1 cellular context compared by ENCODE assay signal in the genomic region with DNA sequence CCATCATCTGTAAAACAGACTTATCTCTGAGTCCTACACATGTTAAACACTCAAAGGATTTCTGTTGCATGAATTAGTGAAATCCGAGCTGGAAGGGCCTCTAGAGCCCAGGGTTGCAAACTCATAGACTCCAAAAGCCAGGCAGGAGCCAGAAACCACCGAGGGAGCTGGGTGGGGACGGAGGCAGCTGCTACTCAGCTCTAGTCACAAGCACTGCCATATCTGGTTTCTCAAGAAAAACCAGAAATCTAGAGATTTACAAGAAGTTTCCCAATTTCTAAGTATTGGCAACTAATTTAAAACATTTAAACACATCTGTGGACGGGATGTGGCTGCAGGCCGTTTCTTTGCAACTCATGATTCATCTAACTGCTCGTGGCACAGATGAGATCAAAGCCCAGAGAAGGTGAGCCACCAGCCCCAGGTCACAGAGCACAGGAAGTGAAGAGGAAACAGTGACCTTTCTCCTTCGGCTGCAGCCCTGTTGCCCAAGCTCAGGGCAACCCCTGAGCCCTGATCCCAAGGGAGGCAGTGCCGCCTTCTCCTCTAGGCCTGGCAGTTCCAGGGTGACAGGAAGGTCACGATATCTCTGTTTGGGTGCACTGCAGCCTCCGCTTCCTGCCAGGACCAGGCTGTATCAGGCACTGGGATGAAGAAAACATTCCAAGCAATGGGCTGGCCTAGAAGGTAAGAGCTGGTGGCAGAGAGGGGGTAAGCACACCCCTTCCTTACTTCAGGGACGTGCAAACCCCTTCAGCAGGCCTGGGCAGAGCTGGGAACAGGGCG.
A peak's percentile ranks its signal among the peaks of the same experiment; 100 is the strongest.
TF ChIP-seq lines count a peak whose summit lies in the region.

No MANE protein-coding gene starts in this region.

TF ChIP-seq in HepG2, 621 proteins besides CTCF, POLR2A, EP300 and RAD21 (continued from another document):
- peak; percentile 55; the same call in 1 of the 2 replicates for TF ChIP-seq ZNF580 (CRISPR knock-in tag; IDR thresholded peaks at IDR 0.05; ENCODE audit: borderline replicate concordance, low read depth)
- peak; percentile 42; the same call in 1 of the 2 replicates for TF ChIP-seq GPN1 (CRISPR knock-in tag; IDR thresholded peaks at IDR 0.05; ENCODE audit: borderline replicate concordance)
- no peak for TF ChIP-seq KLF6 (CRISPR knock-in tag; IDR thresholded peaks at IDR 0.05)
- TF ChIP-seq ZNF354B (CRISPR knock-in tag; IDR thresholded peaks at IDR 0.05), result 0 out of 2 replicates have a peak, but pooled peaks have one; percentile 59
- peak; percentile 33; the same call in 1 of the 2 replicates for TF ChIP-seq ZNF136 (CRISPR knock-in tag; IDR thresholded peaks at IDR 0.05; ENCODE audit: low read depth)
- TF ChIP-seq RXRA (CRISPR knock-in tag; IDR thresholded peaks at IDR 0.05), result peak; percentile 88
- TF ChIP-seq DMAP1 (CRISPR knock-in tag; IDR thresholded peaks at IDR 0.05), result peak; percentile 42; the same call in 1 of the 2 replicates
- peak; percentile 67; the same call in 1 of the 2 replicates for TF ChIP-seq ZNF225 (CRISPR knock-in tag; IDR thresholded peaks at IDR 0.05)
- TF ChIP-seq IKZF5 (CRISPR knock-in tag; IDR thresholded peaks at IDR 0.05), result no peak; the same call in 1 of the 2 replicates
- peak; percentile 73 for TF ChIP-seq NR2F6 (IDR thresholded peaks at IDR 0.05)
- TF ChIP-seq NR2F6 (CRISPR knock-in tag; IDR thresholded peaks at IDR 0.05), result peak; percentile 75
- no peak for TF ChIP-seq ZNF264 (CRISPR knock-in tag; IDR thresholded peaks at IDR 0.05)
- 0 out of 2 replicates have a peak, but pooled peaks have one; percentile 56 for TF ChIP-seq YEATS2 (CRISPR knock-in tag; IDR thresholded peaks at IDR 0.05; ENCODE audit: borderline replicate concordance)
- TF ChIP-seq TSC22D2 (CRISPR knock-in tag; IDR thresholded peaks at IDR 0.05; ENCODE audit: borderline replicate concordance), result no peak
- TF ChIP-seq LCORL (IDR thresholded peaks at IDR 0.05), result no peak
- peak; percentile 42; the same call in 1 of the 2 replicates for TF ChIP-seq LCORL (CRISPR knock-in tag; IDR thresholded peaks at IDR 0.05)
- no peak for TF ChIP-seq SPEN (CRISPR knock-in tag; IDR thresholded peaks at IDR 0.05; ENCODE audit: low read depth)
- TF ChIP-seq ZNF3 (CRISPR knock-in tag; IDR thresholded peaks at IDR 0.05), result peak; percentile 39; the same call in 1 of the 2 replicates
- peak; percentile 2; the same call in 1 of the 2 replicates for TF ChIP-seq TBX2 (CRISPR knock-in tag; IDR thresholded peaks at IDR 0.05; ENCODE audit: borderline replicate concordance)
- peak; percentile 97 for TF ChIP-seq ETV5 (CRISPR knock-in tag; IDR thresholded peaks at IDR 0.05; ENCODE audit: borderline replicate concordance)
- TF ChIP-seq, protein P1, sequence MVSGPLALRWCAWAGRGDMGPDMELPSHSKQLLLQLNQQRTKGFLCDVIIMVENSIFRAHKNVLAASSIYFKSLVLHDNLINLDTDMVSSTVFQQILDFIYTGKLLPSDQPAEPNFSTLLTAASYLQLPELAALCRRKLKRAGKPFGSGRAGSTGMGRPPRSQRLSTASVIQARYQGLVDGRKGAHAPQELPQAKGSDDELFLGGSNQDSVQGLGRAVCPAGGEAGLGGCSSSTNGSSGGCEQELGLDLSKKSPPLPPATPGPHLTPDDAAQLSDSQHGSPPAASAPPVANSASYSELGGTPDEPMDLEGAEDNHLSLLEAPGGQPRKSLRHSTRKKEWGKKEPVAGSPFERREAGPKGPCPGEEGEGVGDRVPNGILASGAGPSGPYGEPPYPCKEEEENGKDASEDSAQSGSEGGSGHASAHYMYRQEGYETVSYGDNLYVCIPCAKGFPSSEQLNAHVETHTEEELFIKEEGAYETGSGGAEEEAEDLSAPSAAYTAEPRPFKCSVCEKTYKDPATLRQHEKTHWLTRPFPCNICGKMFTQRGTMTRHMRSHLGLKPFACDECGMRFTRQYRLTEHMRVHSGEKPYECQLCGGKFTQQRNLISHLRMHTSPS (CRISPR knock-in tag; IDR thresholded peaks at IDR 0.05; ENCODE audit: low read depth), result peak; percentile 89
- TF ChIP-seq NCOA2 (CRISPR knock-in tag; IDR thresholded peaks at IDR 0.05), result 0 out of 2 replicates have a peak, but pooled peaks have one; percentile 38
- 0 out of 2 replicates have a peak, but pooled peaks have one; percentile 22 for TF ChIP-seq GATAD1 (CRISPR knock-in tag; IDR thresholded peaks at IDR 0.05)
- TF ChIP-seq PAXIP1 (CRISPR knock-in tag; conservative IDR thresholded peaks at IDR 0.05), result 0 out of 2 replicates have a peak, but pooled peaks have one; percentile 14
- peak; percentile 43; the same call in 1 of the 2 replicates for TF ChIP-seq NR2C2 (CRISPR knock-in tag; IDR thresholded peaks at IDR 0.05; ENCODE audit: borderline replicate concordance)
- TF ChIP-seq BHLHE40 (IDR thresholded peaks at IDR 0.05; ENCODE audit: low read length), result no peak
- no peak for TF ChIP-seq ZKSCAN1 (IDR thresholded peaks at IDR 0.05; ENCODE audit: low read length)
- 0 out of 2 replicates have a peak, but pooled peaks have one; percentile 65 for TF ChIP-seq ZNF44 (CRISPR knock-in tag; IDR thresholded peaks at IDR 0.05)
- TF ChIP-seq, protein P2, sequence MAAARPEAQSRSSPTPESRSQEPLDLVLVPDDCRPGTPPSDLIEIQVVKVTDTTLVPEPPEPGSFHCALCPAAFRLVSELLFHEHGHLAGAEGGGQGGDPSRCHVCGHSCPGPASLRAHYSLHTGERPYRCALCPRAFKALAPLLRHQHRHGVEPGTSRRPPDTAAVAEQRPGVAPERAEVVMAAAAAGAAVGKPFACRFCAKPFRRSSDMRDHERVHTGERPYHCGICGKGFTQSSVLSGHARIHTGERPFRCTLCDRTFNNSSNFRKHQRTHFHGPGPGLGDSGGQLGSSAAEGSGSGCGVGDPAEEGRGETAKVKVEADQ (CRISPR knock-in tag; IDR thresholded peaks at IDR 0.05; ENCODE audit: borderline replicate concordance), result peak; percentile 49; the same call in 1 of the 2 replicates
- TF ChIP-seq ZGPAT (CRISPR knock-in tag; IDR thresholded peaks at IDR 0.05), result 0 out of 2 replicates have a peak, but pooled peaks have one; percentile 32
- TF ChIP-seq ZNF691 (CRISPR knock-in tag; IDR thresholded peaks at IDR 0.05; ENCODE audit: borderline replicate concordance, low read depth), result peak; percentile 38; the same call in 1 of the 2 replicates
- TF ChIP-seq, protein P3, sequence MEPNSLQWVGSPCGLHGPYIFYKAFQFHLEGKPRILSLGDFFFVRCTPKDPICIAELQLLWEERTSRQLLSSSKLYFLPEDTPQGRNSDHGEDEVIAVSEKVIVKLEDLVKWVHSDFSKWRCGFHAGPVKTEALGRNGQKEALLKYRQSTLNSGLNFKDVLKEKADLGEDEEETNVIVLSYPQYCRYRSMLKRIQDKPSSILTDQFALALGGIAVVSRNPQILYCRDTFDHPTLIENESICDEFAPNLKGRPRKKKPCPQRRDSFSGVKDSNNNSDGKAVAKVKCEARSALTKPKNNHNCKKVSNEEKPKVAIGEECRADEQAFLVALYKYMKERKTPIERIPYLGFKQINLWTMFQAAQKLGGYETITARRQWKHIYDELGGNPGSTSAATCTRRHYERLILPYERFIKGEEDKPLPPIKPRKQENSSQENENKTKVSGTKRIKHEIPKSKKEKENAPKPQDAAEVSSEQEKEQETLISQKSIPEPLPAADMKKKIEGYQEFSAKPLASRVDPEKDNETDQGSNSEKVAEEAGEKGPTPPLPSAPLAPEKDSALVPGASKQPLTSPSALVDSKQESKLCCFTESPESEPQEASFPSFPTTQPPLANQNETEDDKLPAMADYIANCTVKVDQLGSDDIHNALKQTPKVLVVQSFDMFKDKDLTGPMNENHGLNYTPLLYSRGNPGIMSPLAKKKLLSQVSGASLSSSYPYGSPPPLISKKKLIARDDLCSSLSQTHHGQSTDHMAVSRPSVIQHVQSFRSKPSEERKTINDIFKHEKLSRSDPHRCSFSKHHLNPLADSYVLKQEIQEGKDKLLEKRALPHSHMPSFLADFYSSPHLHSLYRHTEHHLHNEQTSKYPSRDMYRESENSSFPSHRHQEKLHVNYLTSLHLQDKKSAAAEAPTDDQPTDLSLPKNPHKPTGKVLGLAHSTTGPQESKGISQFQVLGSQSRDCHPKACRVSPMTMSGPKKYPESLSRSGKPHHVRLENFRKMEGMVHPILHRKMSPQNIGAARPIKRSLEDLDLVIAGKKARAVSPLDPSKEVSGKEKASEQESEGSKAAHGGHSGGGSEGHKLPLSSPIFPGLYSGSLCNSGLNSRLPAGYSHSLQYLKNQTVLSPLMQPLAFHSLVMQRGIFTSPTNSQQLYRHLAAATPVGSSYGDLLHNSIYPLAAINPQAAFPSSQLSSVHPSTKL (CRISPR knock-in tag; IDR thresholded peaks at IDR 0.05), result peak; percentile 29; the same call in 1 of the 2 replicates
- TF ChIP-seq ZNF670 (CRISPR knock-in tag; IDR thresholded peaks at IDR 0.05; ENCODE audit: borderline replicate concordance), result no peak
